12 cellular contexts compared by ENCODE assay signal in genomic region chr18:58608216-58608615, GRCh38. TPM values are rescaled to one million over a fixed set of nuclear protein-coding genes. Genes with fewer than 3 reads are reported as not detected.
DNase-seq lines count a peak whose midpoint lies in the region; TF ChIP-seq lines count a peak whose summit lies in the region.
"Had no signal": no experiment of that assay in that cellular context is flagged by ENCODE, and none has a peak within 500 bp of the region (broad histone marks: within the 10 kb centered on the region; RNA-seq: fewer than 3 reads in every experiment).

No MANE protein-coding gene starts in this region.

- H3K27ac Mint-ChIP-seq in glutamatergic neuron (ENCODE audit: unreplicated experiment): peak overlapping the region; percentile 70
- H3K27ac Mint-ChIP-seq: HFFc6 had no signal

- no peaks in the 10 kb centered on the region for H3K36me3 ChIP-seq in MG63
- H3K36me3 ChIP-seq: BLaER1 had no signal

- H3K9me3 ChIP-seq in MG63: no peaks in the 10 kb centered on the region
- H3K9me3 ChIP-seq: BLaER1 had no signal

- H3K4me1 Mint-ChIP-seq in glutamatergic neuron (ENCODE audit: low read depth, unreplicated experiment): peaks cover 21% of the 10 kb centered on the region

- H3K27me3 Mint-ChIP-seq in glutamatergic neuron (ENCODE audit: unreplicated experiment): no peaks in the 10 kb centered on the region

- H3K36me3 Mint-ChIP-seq in glutamatergic neuron (ENCODE audit: unreplicated experiment): no peaks in the 10 kb centered on the region

- no peaks in the 10 kb centered on the region for H3K27me3 ChIP-seq in MG63
- H3K27me3 ChIP-seq: BLaER1 had no signal

- H3K4me3 Mint-ChIP-seq in glutamatergic neuron (ENCODE audit: unreplicated experiment): no peak overlapping the region
- H3K4me3 Mint-ChIP-seq: HFFc6 had no signal

- TF ChIP-seq CTCF in glutamatergic neuron (IDR thresholded peaks at IDR 0.05; ENCODE audit: partially characterized antibody, unreplicated experiment): no peak

- H3K4me3 ChIP-seq in MG63: no peak overlapping the region
- H3K4me3 ChIP-seq: BLaER1 had no signal

- peak; percentile 41 for DNase-seq in NCI-H82 (lab: John Stamatoyannopoulos, UW)
- no peak for DNase-seq in NCI-H82 treated with DMSO at 0.1 percent for 48 hours (lab: John Stamatoyannopoulos, UW; ENCODE audit: unreplicated experiment)
- DNase-seq in NCI-H2171 treated with DMSO at 0.1 percent for 48 hours (lab: John Stamatoyannopoulos, UW): peak; percentile 15
- no peak for DNase-seq in glutamatergic neuron
- DNase-seq in T-helper 2 cell: no peak
- no peak for DNase-seq in amygdala (lab: John Stamatoyannopoulos, UW)
- no peak for DNase-seq in MG63
- DNase-seq: AML-193, DMS 273 treated with DMSO at 0.1 percent for 48 hours, HCEC 1CT, HFFc6 had no signal

- H3K9me3 Mint-ChIP-seq in glutamatergic neuron (ENCODE audit: unreplicated experiment): no peaks in the 10 kb centered on the region
- H3K9me3 Mint-ChIP-seq: HFFc6 had no signal

RNA-seq across cellular contexts. Expression of gene ALPK2, which starts 20.7 kb away (rescaled TPM):
- 0.37 TPM for total RNA-seq in glutamatergic neuron (ENCODE audit: unreplicated experiment)
- total RNA-seq in MG63 (2014; rRNA removed; shearing (Covaris generic); ENCODE audit: low replicate concordance): 6.2 and 10.5 TPM in 2 replicates

Comparison
In these comparisons a context has a peak if more than half of its experiments do, and no peak if none do; other contexts are left out.
1. DNase-seq: peak in NCI-H82 (single experiment) and NCI-H2171 treated with DMSO at 0.1 percent for 48 hours (single experiment); none in NCI-H82 treated with DMSO at 0.1 percent for 48 hours (single experiment), glutamatergic neuron (single experiment), T-helper 2 cell (0 of 5), amygdala (0 of 56) and MG63 (single experiment).